Comparison of ENCODE assay signal across 15 cellular contexts in genomic region chr1:58999676-59000075, GRCh38.
"Had no signal": no experiment of that assay in that cellular context is flagged by ENCODE, and none has a peak within 500 bp of the region (broad histone marks: within the 10 kb centered on the region; RNA-seq: fewer than 3 reads in every experiment).

No MANE protein-coding gene starts in this region.

- H3K27ac ChIP-seq: brain microvascular endothelial cell, upper lobe of right lung had no signal

- ATAC-seq: left colon, upper lobe of right lung had no signal

- H3K4me3 ChIP-seq: lung, upper lobe of right lung had no signal

- DNase-seq: activated CD4-positive, alpha-beta T cell treated with anti-CD3 and anti-CD28 coated beads, Interleukin-2, amount 50 U/mL, for 1 hour; activated CD4-positive, CD25-positive, alpha-beta regulatory T cell; activated effector memory CD4-positive, alpha-beta T cell treated with anti-CD3 and anti-CD28 coated beads, Interleukin-2, amount 50 U/mL, for 16 hours; activated T-cell treated with anti-CD3 and anti-CD28 coated beads, Interleukin-2, amount 50 U/mL, for 24 hours; brain microvascular endothelial cell; cerebellar nuclear complex; left colon; midbrain; naive B cell; retina; stimulated activated CD4-positive, alpha-beta T cell treated with anti-CD3 and anti-CD28 coated beads, Interleukin-4, amount 100 ng/mL, for 1 hour; stimulated activated CD8-positive, alpha-beta memory T cell treated with anti-CD3 and anti-CD28 coated beads, Interleukin-4, amount 100 ng/mL, for 48 hours; T-helper 9 cell; upper lobe of right lung had no signal
